ENCODE assay signal across 9 cellular contexts in genomic region chr7:5689118-5689517, GRCh38.
DNase-seq lines count a peak whose midpoint lies in the region; ATAC-seq and TF ChIP-seq lines count a peak whose summit lies in the region.
"Had no signal": no experiment of that assay in that cellular context is flagged by ENCODE, and none has a peak within 500 bp of the region (broad histone marks: within the 10 kb centered on the region; RNA-seq: fewer than 3 reads in every experiment).

No MANE protein-coding gene starts in this region.

- TF ChIP-seq POLR2A in thyroid gland (IDR thresholded peaks at IDR 0.05): no peak

- no peaks in the 10 kb centered on the region for H3K9me3 Mint-ChIP-seq in activated naive CD8-positive, alpha-beta T cell (ENCODE audit: low read depth)
- H3K9me3 Mint-ChIP-seq in mesothelial cell of epicardium: no peaks in the 10 kb centered on the region

- H3K4me3 ChIP-seq in SK-N-SH (ENCODE audit: low read depth in 2 of 2, low read length in 1 of 2) (no peak overlapping the region), thyroid gland (replicated peaks in 1 of 3) (no peak overlapping the region)

- peak overlapping the region in 1 of 2 experiments; percentile 99; a peak in 2 of 4 replicates for H3K27ac ChIP-seq in SK-N-SH (ENCODE audit: low read depth in 2 of 2, low read length in 1 of 2)
- H3K27ac ChIP-seq in thyroid gland: peak overlapping the region; percentile 1 to 95 (median 85)
- H3K27ac ChIP-seq: 22Rv1 had no signal

- no peak overlapping the region for H2AFZ ChIP-seq in SK-N-SH (ENCODE audit: low read depth)

- 73% methylated on average over 5 of the region's 5 CpGs for WGBS in SK-N-SH (ENCODE audit: low lambda C conversion rate)
- 76 to 84% methylated on average over 5 of the region's 5 CpGs for WGBS in thyroid gland, 2 donors

- H3K27ac Mint-ChIP-seq in activated naive CD8-positive, alpha-beta T cell: peak overlapping the region; percentile 99
- H3K27ac Mint-ChIP-seq in mesothelial cell of epicardium: peak overlapping the region; percentile 62

- peaks cover 43 to 54% of the 10 kb centered on the region in 2 experiments for H3K4me1 ChIP-seq in SK-N-SH (ENCODE audit: control insufficient read depth in 1 of 2, insufficient read depth in 2 of 2, low read depth in 1 of 2, low read length in 1 of 2)
- peaks cover 43 to 48% of the 10 kb centered on the region in 2 donors for H3K4me1 ChIP-seq in thyroid gland

- no peak for TF ChIP-seq CTCF in SK-N-SH (IDR thresholded peaks at IDR 0.05)
- no peak for TF ChIP-seq CTCF in mesothelial cell of epicardium (IDR thresholded peaks at IDR 0.05; ENCODE audit: unreplicated experiment)
- TF ChIP-seq CTCF in thyroid gland (IDR thresholded peaks at IDR 0.05): no peak

- H3K4me2 ChIP-seq in SK-N-SH: peak overlapping the region; percentile 48

- H3K36me3 Mint-ChIP-seq in activated naive CD8-positive, alpha-beta T cell: peaks cover 18% of the 10 kb centered on the region
- H3K36me3 Mint-ChIP-seq in mesothelial cell of epicardium: peaks cover 1% of the 10 kb centered on the region

- no peaks in the 10 kb centered on the region for H3K9me2 ChIP-seq in SK-N-SH

- peak overlapping the region; percentile 9; the same call in 1 of the 2 replicates for H3K9ac ChIP-seq in SK-N-SH

- CTCF ChIA-PET in SK-N-SH (lab: Yijun Ruan, JAX): interaction anchor here (2.2 to 10.6 kb wide), 4 partner anchors 10 to 194 kb away, joined by 16 to 120 read pairs (median 32); no protein-coding TSS in a partner anchor

- ATAC-seq in SK-N-SH treated with all-trans-retinoic acid at 6 μM for 48 hours (no peak), HG02588 (IDR thresholded peaks at IDR 0.05; ENCODE audit: unreplicated experiment) (no peak), GM21529 (IDR thresholded peaks at IDR 0.05; ENCODE audit: unreplicated experiment) (no peak)

- H3K4me1 Mint-ChIP-seq in activated naive CD8-positive, alpha-beta T cell (ENCODE audit: low read depth): peaks cover 97% of the 10 kb centered on the region
- H3K4me1 Mint-ChIP-seq in mesothelial cell of epicardium: peaks cover 50% of the 10 kb centered on the region

- H3F3A ChIP-seq in SK-N-SH (replicated peaks; ENCODE audit: insufficient read depth): peaks cover 40% of the 10 kb centered on the region

- no peak for TF ChIP-seq EP300 in SK-N-SH (IDR thresholded peaks at IDR 0.05; ENCODE audit: borderline replicate concordance in 1 of 2, low read depth in 1 of 2, low read length in 1 of 2)

- H3K9me3 ChIP-seq in SK-N-SH (no peaks in the 10 kb centered on the region), thyroid gland (no peaks in the 10 kb centered on the region)

- DNase-seq in SK-N-SH: no peak
- DNase-seq in mesothelial cell of epicardium (ENCODE audit: low spot score in 2 of 2, unreplicated experiment in 2 of 2): no peak
- no peak for DNase-seq in thyroid gland
- DNase-seq in mucosa of gallbladder (ENCODE audit: low spot score): no peak

- peaks cover 78% of the 10 kb centered on the region for H3K79me2 ChIP-seq in SK-N-SH (ENCODE audit: insufficient read depth)

- H3K27me3 Mint-ChIP-seq in activated naive CD8-positive, alpha-beta T cell: no peaks in the 10 kb centered on the region
- H3K27me3 Mint-ChIP-seq in mesothelial cell of epicardium (ENCODE audit: low read depth): no peaks in the 10 kb centered on the region

- intact Hi-C loops in thyroid gland (cut with DNase I): no loop called here

- H3K4me3 Mint-ChIP-seq in activated naive CD8-positive, alpha-beta T cell: peak overlapping the region; percentile 86
- H3K4me3 Mint-ChIP-seq in mesothelial cell of epicardium: no peak overlapping the region

- TF ChIP-seq RAD21 in SK-N-SH (IDR thresholded peaks at IDR 0.05; ENCODE audit: low read length): no peak

- H3K27me3 ChIP-seq in SK-N-SH (ENCODE audit: insufficient read depth) (no peaks in the 10 kb centered on the region), thyroid gland (no peaks in the 10 kb centered on the region)

- POLR2A ChIA-PET in SK-N-SH (lab: Yijun Ruan, JAX): no interaction called here

- H4K20me1 ChIP-seq in SK-N-SH (ENCODE audit: insufficient read depth): no peaks in the 10 kb centered on the region

- H3K36me3 ChIP-seq in SK-N-SH (replicated peaks in 1 of 2; ENCODE audit: control insufficient read depth in 1 of 2, insufficient read depth in 2 of 2, low read length in 1 of 2): peaks cover 17 to 34% of the 10 kb centered on the region in 2 experiments
- H3K36me3 ChIP-seq in thyroid gland: peaks cover 0 to 6% of the 10 kb centered on the region in 2 donors

TF ChIP-seq in SK-N-SH, 30 proteins besides CTCF, POLR2A, EP300 and RAD21:
- TF ChIP-seq JUND (IDR thresholded peaks at IDR 0.05) (peak; percentile 12; the same call in 1 of the 2 replicates), GABPA (IDR thresholded peaks at IDR 0.05; ENCODE audit: low read depth) (no peak), FOSL2 (IDR thresholded peaks at IDR 0.05; ENCODE audit: borderline replicate concordance, low read depth) (peak; percentile 44; the same call in 1 of the 2 replicates)

TF ChIP-seq in SK-N-SH treated with all-trans-retinoic acid at 6 μM for 48 hours, 23 proteins besides CTCF, POLR2A, EP300 and RAD21:
- TF ChIP-seq, protein P1, sequence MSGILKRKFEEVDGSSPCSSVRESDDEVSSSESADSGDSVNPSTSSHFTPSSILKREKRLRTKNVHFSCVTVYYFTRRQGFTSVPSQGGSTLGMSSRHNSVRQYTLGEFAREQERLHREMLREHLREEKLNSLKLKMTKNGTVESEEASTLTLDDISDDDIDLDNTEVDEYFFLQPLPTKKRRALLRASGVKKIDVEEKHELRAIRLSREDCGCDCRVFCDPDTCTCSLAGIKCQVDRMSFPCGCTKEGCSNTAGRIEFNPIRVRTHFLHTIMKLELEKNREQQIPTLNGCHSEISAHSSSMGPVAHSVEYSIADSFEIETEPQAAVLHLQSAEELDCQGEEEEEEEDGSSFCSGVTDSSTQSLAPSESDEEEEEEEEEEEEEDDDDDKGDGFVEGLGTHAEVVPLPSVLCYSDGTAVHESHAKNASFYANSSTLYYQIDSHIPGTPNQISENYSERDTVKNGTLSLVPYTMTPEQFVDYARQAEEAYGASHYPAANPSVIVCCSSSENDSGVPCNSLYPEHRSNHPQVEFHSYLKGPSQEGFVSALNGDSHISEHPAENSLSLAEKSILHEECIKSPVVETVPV (CRISPR knock-in tag; IDR thresholded peaks at IDR 0.05): no peak
- TF ChIP-seq ZNF70 (CRISPR knock-in tag; IDR thresholded peaks at IDR 0.05): no peak
- no peak for TF ChIP-seq ISL1 (CRISPR knock-in tag; IDR thresholded peaks at IDR 0.05)
